Comparison of ENCODE assay signal across 22 cellular contexts in the genomic region with DNA sequence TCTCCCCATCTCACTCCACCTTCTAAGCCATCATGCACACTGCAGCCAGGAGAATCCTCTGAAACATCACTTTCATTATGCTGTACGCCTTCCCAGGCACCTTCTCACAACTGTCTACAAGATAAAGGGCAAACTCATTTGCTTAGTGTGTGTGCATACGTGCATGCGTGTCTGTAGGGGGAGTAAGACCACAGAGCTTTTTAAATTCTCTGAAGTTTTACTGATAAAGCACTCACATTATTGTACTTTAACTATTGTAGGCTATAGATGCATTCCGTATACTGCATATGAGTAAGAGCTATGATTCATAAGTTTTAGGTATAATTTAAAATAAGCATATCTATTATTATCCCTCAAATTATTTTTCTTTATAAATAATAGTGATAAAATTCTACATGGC. TPM values are rescaled to one million over a fixed set of nuclear protein-coding genes. Genes with fewer than 3 reads are reported as not detected.
DNase-seq lines count a peak whose midpoint lies in the region; ATAC-seq and TF ChIP-seq lines count a peak whose summit lies in the region.
"Had no signal": no experiment of that assay in that cellular context is flagged by ENCODE, and none has a peak within 500 bp of the region (broad histone marks: within the 10 kb centered on the region; RNA-seq: fewer than 3 reads in every experiment).

No MANE protein-coding gene starts in this region.

- no peak for ATAC-seq in HCT116
- ATAC-seq in foreskin keratinocyte, result peak; percentile 53
- ATAC-seq in GM18867 (IDR thresholded peaks at IDR 0.05; ENCODE audit: unreplicated experiment), result no peak
- ATAC-seq: activated CD4-positive, alpha-beta T cell treated with anti-CD3 and anti-CD28 coated beads for 36 hours; left colon had no signal

- DNase-seq in AG04450 (ENCODE audit: low read depth, low spot score) (no peak), HCT116 (ENCODE audit: low read depth, low spot score) (no peak), WERI-Rb-1 (no peak), foreskin keratinocyte (peak in 1 of 2 donors; percentile 34), HK-2 (ENCODE audit: unreplicated experiment) (no peak), NCI-H2107 treated with DMSO at 0.1 percent for 48 hours (lab: John Stamatoyannopoulos, UW; ENCODE audit: unreplicated experiment) (no peak), NCI-H1417 treated with DMSO at 0.1 percent for 48 hours (lab: John Stamatoyannopoulos, UW) (no peak)
- DNase-seq: activated CD4-positive, alpha-beta T cell treated with anti-CD3 and anti-CD28 coated beads for 36 hours; activated CD8-positive, alpha-beta memory T cell treated with anti-CD3 and anti-CD28 coated beads, Interleukin-2, amount 50 U/mL, for 48 hours; activated naive CD4-positive, alpha-beta T cell treated with anti-CD3 and anti-CD28 coated beads for 36 hours; CD8-positive, alpha-beta memory T cell; left colon; NCI-H2029 treated with DMSO at 0.1 percent for 48 hours; ovary; SJCRH30; stimulated activated CD4-positive, alpha-beta T cell treated with anti-CD3 and anti-CD28 coated beads, Interleukin-4, amount 100 ng/mL, for 24 hours; stimulated activated CD8-positive, alpha-beta memory T cell treated with anti-CD3 and anti-CD28 coated beads, Interleukin-4, amount 100 ng/mL, for 48 hours; T1000 had no signal

- H3K79me2 ChIP-seq in HCT116 (ENCODE audit: insufficient read depth, low read length), result no peaks in the 10 kb centered on the region

- TF ChIP-seq CTCF in AG04450 (IDR thresholded peaks at IDR 0.05; ENCODE audit: low read depth, low read length) (peak; percentile 42), HCT116 (IDR thresholded peaks at IDR 0.05 in 2 of 3, conservative IDR thresholded peaks at IDR 0.05 in 1 of 3; ENCODE audit: borderline replicate concordance in 1 of 3, insufficient read depth in 1 of 3, low read depth in 2 of 3, low read length in 2 of 3) (0 out of 6 replicates have a peak, but pooled peaks of 1 of the 3 experiments have one; percentile 17), WERI-Rb-1 (IDR thresholded peaks at IDR 0.05; ENCODE audit: low read depth, low read length) (peak; percentile 31), foreskin keratinocyte (conservative IDR thresholded peaks at IDR 0.05) (peak; percentile 57)

- BruUV-seq in HCT116 (replicated peaks; lab: Mats Ljungman, UMichigan), result no TSS peak

- H3K9ac ChIP-seq in HCT116 (ENCODE audit: low read length), result no peak overlapping the region

- H3K27me3 ChIP-seq in AG04450 (ENCODE audit: control insufficient read depth, insufficient read depth, low read length) (peaks cover 2% of the 10 kb centered on the region), HCT116 (ENCODE audit: insufficient read depth, low read length) (no peaks in the 10 kb centered on the region), WERI-Rb-1 (ENCODE audit: insufficient read depth, low read depth, severe bottlenecking) (no peaks in the 10 kb centered on the region), foreskin keratinocyte (no peaks in the 10 kb centered on the region)
- H3K27me3 ChIP-seq: ovary, SJCRH30, suprapubic skin had no signal

- intact Hi-C loops in HCT116 (cut with micrococcal nuclease), result no loop called here

- H2AFZ ChIP-seq in HCT116 (ENCODE audit: low read depth, low read length, poor library complexity, severe bottlenecking), result no peak overlapping the region

- POLR2A ChIA-PET in AG04450 (lab: Yijun Ruan, JAX), result no interaction called here
- POLR2A ChIA-PET in HCT116 (lab: Charles Lee), result no interaction called here

- H3K27ac ChIP-seq in AG04450 (ENCODE audit: low read depth, low read length) (no peak overlapping the region), HCT116 (ENCODE audit: low read depth, low read length) (no peak overlapping the region), WERI-Rb-1 (no peak overlapping the region), foreskin keratinocyte (no peak overlapping the region)
- H3K27ac ChIP-seq: ovary, SJCRH30, suprapubic skin had no signal

- H4K20me1 ChIP-seq in HCT116 (ENCODE audit: insufficient read depth), result no peaks in the 10 kb centered on the region

- no peaks in the 10 kb centered on the region for H3K9me2 ChIP-seq in HCT116 (ENCODE audit: insufficient read depth)

- no peak overlapping the region for H3K4me2 ChIP-seq in HCT116 (ENCODE audit: low read length)

- RAD21 ChIA-PET in HCT116 (lab: Charles Lee; ENCODE audit: low non-redundant PET in 1 of 2, low total read pairs in 2 of 2, uncharacterized antibody in 2 of 2, unreplicated experiment in 2 of 2), result no interaction called here

- H3K9me3 ChIP-seq in AG04450 (ENCODE audit: control insufficient read depth, insufficient read depth, low read length) (no peaks in the 10 kb centered on the region), HCT116 (ENCODE audit: control insufficient read depth in 1 of 2, insufficient read depth in 1 of 2, low read depth in 1 of 2, low read length in 2 of 2) (no peaks in the 10 kb centered on the region), WERI-Rb-1 (ENCODE audit: severe bottlenecking) (no peaks in the 10 kb centered on the region)
- H3K9me3 ChIP-seq: ovary, SJCRH30, suprapubic skin had no signal

- H3K4me1 ChIP-seq in HCT116 (ENCODE audit: control insufficient read depth in 1 of 2, insufficient read depth in 2 of 2, low read length in 2 of 2), result peaks cover 0 to 5% of the 10 kb centered on the region in 2 experiments; a peak in 1 of 4 replicates
- peaks cover 19% of the 10 kb centered on the region for H3K4me1 ChIP-seq in foreskin keratinocyte
- H3K4me1 ChIP-seq: SJCRH30, suprapubic skin had no signal

- TF ChIP-seq RAD21 in HCT116 (IDR thresholded peaks at IDR 0.05; ENCODE audit: low read depth), result 0 out of 2 replicates have a peak, but pooled peaks have one; percentile 7

- H3K36me3 ChIP-seq in HCT116 (ENCODE audit: control insufficient read depth in 1 of 2, insufficient read depth in 2 of 2, low read length in 2 of 2) (no peaks in the 10 kb centered on the region), WERI-Rb-1 (no peaks in the 10 kb centered on the region)
- H3K36me3 ChIP-seq: ovary, SJCRH30 had no signal

- TF ChIP-seq POLR2A in HCT116 (IDR thresholded peaks at IDR 0.05; ENCODE audit: borderline replicate concordance, extremely low read depth, insufficient read depth, insufficient read length), result no peak

- no peak overlapping the region for H3K4me3 ChIP-seq in AG04450 (ENCODE audit: low read depth, low read length)
- no peak overlapping the region for H3K4me3 ChIP-seq in HCT116 (replicated peaks in 1 of 2; ENCODE audit: low read depth in 1 of 2, low read length in 2 of 2)
- H3K4me3 ChIP-seq in WERI-Rb-1 (ENCODE audit: low read depth, low read length), result no peak overlapping the region
- H3K4me3 ChIP-seq: ovary, SJCRH30, suprapubic skin had no signal

- CTCF ChIA-PET in AG04450 (lab: Charles Lee), result interaction anchor here (0.7 kb wide), 1 partner anchor 358 kb away, joined by 4 read pairs; no protein-coding TSS in a partner anchor
- CTCF ChIA-PET in HCT116 (lab: Charles Lee), result no interaction called here

TF ChIP-seq in HCT116, 20 proteins besides CTCF, POLR2A, EP300 and RAD21 (continues in another document):
- TF ChIP-seq CBX3 (IDR thresholded peaks at IDR 0.05; ENCODE audit: low read depth) (no peak), SP1 (IDR thresholded peaks at IDR 0.05; ENCODE audit: low read depth) (no peak), YY1 (IDR thresholded peaks at IDR 0.05; ENCODE audit: extremely low read depth, insufficient replicate concordance, low read depth, low read length) (no peak), JUND (IDR thresholded peaks at IDR 0.05) (no peak), FOSL1 (IDR thresholded peaks at IDR 0.05; ENCODE audit: low read depth) (no peak), CEBPB (IDR thresholded peaks at IDR 0.05; ENCODE audit: low read depth) (no peak), ZFX (IDR thresholded peaks at IDR 0.05) (no peak), EGR1 (IDR thresholded peaks at IDR 0.05; ENCODE audit: low read depth) (no peak), EZH2 (IDR thresholded peaks at IDR 0.05) (no peak), ZNF274 (IDR thresholded peaks at IDR 0.05; ENCODE audit: low read depth, low read length) (no peak), SRF (IDR thresholded peaks at IDR 0.05; ENCODE audit: low read depth) (no peak), ELF1 (IDR thresholded peaks at IDR 0.05; ENCODE audit: borderline replicate concordance, low read depth) (no peak)
- TF ChIP-seq, protein P1, sequence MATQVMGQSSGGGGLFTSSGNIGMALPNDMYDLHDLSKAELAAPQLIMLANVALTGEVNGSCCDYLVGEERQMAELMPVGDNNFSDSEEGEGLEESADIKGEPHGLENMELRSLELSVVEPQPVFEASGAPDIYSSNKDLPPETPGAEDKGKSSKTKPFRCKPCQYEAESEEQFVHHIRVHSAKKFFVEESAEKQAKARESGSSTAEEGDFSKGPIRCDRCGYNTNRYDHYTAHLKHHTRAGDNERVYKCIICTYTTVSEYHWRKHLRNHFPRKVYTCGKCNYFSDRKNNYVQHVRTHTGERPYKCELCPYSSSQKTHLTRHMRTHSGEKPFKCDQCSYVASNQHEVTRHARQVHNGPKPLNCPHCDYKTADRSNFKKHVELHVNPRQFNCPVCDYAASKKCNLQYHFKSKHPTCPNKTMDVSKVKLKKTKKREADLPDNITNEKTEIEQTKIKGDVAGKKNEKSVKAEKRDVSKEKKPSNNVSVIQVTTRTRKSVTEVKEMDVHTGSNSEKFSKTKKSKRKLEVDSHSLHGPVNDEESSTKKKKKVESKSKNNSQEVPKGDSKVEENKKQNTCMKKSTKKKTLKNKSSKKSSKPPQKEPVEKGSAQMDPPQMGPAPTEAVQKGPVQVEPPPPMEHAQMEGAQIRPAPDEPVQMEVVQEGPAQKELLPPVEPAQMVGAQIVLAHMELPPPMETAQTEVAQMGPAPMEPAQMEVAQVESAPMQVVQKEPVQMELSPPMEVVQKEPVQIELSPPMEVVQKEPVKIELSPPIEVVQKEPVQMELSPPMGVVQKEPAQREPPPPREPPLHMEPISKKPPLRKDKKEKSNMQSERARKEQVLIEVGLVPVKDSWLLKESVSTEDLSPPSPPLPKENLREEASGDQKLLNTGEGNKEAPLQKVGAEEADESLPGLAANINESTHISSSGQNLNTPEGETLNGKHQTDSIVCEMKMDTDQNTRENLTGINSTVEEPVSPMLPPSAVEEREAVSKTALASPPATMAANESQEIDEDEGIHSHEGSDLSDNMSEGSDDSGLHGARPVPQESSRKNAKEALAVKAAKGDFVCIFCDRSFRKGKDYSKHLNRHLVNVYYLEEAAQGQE (IDR thresholded peaks at IDR 0.05; ENCODE audit: low read depth), result no peak

RNA-seq across cellular contexts. Expression of gene ANKK1, which starts 15.3 kb away (rescaled TPM):
- 0.04 TPM in 1 of 2 replicates, not detected in the other for polyA plus RNA-seq in AG04450 (2011; rRNA removed)
- polyA minus RNA-seq in AG04450 (2011; rRNA and poly(A)+ RNA removed), result not detected in 2 replicates
- total RNA-seq in HCT116 (2021; ENCODE audit: unreplicated experiment), result 0.22 TPM
- polyA plus RNA-seq in HCT116 (2012), result 0.20 and 0.40 TPM in 2 replicates
- 1.4 and 1.6 TPM in 2 replicates for total RNA-seq in foreskin keratinocyte
- 0.96 and 1.3 TPM in 2 replicates for polyA plus RNA-seq in foreskin keratinocyte
- total RNA-seq: M059J, SJCRH30, skeletal muscle tissue had no signal

RNA-seq across cellular contexts. Expression of gene TTC12, which starts 57.9 kb away (rescaled TPM):
- polyA plus RNA-seq in AG04450 (2011; rRNA removed) (17.6 and 19.0 TPM in 2 replicates), foreskin keratinocyte (11.5 and 11.7 TPM in 2 replicates)
- 18.9 and 26.7 TPM in 2 replicates for polyA minus RNA-seq in AG04450 (2011; rRNA and poly(A)+ RNA removed)
- total RNA-seq in HCT116 (2021; ENCODE audit: unreplicated experiment) (12.6 TPM), foreskin keratinocyte (16.6 and 20.4 TPM in 2 replicates)
- polyA plus RNA-seq in HCT116 (2012), result 7.3 and 8.6 TPM in 2 replicates
- total RNA-seq: SJCRH30 had no signal
